Comparison of ENCODE assay signal across 11 cellular contexts in the genomic region with DNA sequence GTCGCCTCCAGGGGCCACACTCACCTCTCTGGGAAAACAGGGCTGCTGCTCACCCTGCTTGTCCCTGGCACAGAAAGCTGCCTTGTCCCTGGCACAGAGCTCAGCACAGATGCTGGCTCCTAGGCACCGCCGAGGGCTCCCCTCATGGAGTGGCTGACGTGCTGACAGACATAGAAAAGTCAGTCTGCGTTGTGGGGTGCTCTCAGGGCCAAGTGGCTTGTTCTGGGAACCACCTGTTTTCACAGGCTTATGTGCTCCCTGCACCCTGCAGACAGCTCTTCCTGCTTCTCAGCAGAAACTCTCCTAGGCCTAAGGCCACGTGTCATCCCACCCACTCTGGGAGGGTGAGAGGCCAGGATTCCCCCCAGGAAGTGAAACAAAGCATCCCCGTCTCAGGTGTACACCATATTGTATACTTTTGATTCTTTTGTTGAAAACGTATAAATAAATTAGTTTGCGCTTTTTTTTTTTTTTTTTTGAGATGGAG.
DNase-seq lines count a peak whose midpoint lies in the region; ATAC-seq and TF ChIP-seq lines count a peak whose summit lies in the region.
"Had no signal": no experiment of that assay in that cellular context is flagged by ENCODE, and none has a peak within 500 bp of the region (broad histone marks: within the 10 kb centered on the region; RNA-seq: fewer than 3 reads in every experiment).

No MANE protein-coding gene starts in this region.

- H3K4me3 Mint-ChIP-seq in osteocyte (ENCODE audit: unreplicated experiment): no peak overlapping the region
- H3K4me3 Mint-ChIP-seq: HFFc6 had no signal

- DNase-seq in osteocyte (ENCODE audit: extremely low spot score, unreplicated experiment) (peak; percentile 73), ovary (no peak), ACHN (no peak)
- DNase-seq in stimulated activated CD4-positive, alpha-beta T cell treated with anti-CD3 and anti-CD28 coated beads, Interleukin-2, amount 100 ng/mL, for 24 hours: no peak
- DNase-seq: activated naive CD4-positive, alpha-beta T cell; cortex of kidney; HFFc6; NCI-H1105 treated with DMSO at 0.1 percent for 48 hours had no signal

- no peaks in the 10 kb centered on the region for H3K4me1 ChIP-seq in ovary (ENCODE audit: insufficient read depth)

- H3K4me1 Mint-ChIP-seq in osteocyte (ENCODE audit: unreplicated experiment): peaks cover 6% of the 10 kb centered on the region

- no peak for TF ChIP-seq EP300 in ovary (IDR thresholded peaks at IDR 0.05)

- H3K36me3 Mint-ChIP-seq in osteocyte (ENCODE audit: unreplicated experiment): no peaks in the 10 kb centered on the region

- no peaks in the 10 kb centered on the region for H3K27me3 Mint-ChIP-seq in osteocyte (ENCODE audit: unreplicated experiment)

- TF ChIP-seq CTCF in osteocyte (IDR thresholded peaks at IDR 0.05) (no peak), ovary (IDR thresholded peaks at IDR 0.05) (no peak)

- intact Hi-C loops in ovary (cut with DNase I): no loop called here

- no peaks in the 10 kb centered on the region for H3K27me3 ChIP-seq in ovary

- H3K27ac Mint-ChIP-seq in osteocyte (ENCODE audit: unreplicated experiment): no peak overlapping the region
- H3K27ac Mint-ChIP-seq: HFFc6 had no signal

- H3K36me3 ChIP-seq in ovary: no peaks in the 10 kb centered on the region

- in situ Hi-C loops in ACHN (cut with HindIII; ENCODE audit: low pct_ligation_motif_present, low pct_unique_long_range_greater_than_20kb, low sequenced_read_pairs): no loop called here

- no peaks in the 10 kb centered on the region for H3K9me3 ChIP-seq in ovary

- H3K9me3 Mint-ChIP-seq in osteocyte (ENCODE audit: unreplicated experiment): no peaks in the 10 kb centered on the region

- WGBS in ovary, 3 donors: 75 to 91% (median 79%) methylated on average over 9 of the region's 9 CpGs

- no peak overlapping the region for H3K27ac ChIP-seq in ovary

- ATAC-seq in GM18909 (IDR thresholded peaks at IDR 0.05; ENCODE audit: poor library complexity, unreplicated experiment): peak; percentile 71
- peak; percentile 74 for ATAC-seq in GM21723 (IDR thresholded peaks at IDR 0.05; ENCODE audit: unreplicated experiment)
- peak; percentile 36 for ATAC-seq in HG03175 (IDR thresholded peaks at IDR 0.05; ENCODE audit: unreplicated experiment)

- H3K4me3 ChIP-seq in ovary: no peak overlapping the region

- no peak for TF ChIP-seq POLR2A in ovary (IDR thresholded peaks at IDR 0.05)
